Comparison of ENCODE assay signal across 12 cellular contexts in the genomic region with DNA sequence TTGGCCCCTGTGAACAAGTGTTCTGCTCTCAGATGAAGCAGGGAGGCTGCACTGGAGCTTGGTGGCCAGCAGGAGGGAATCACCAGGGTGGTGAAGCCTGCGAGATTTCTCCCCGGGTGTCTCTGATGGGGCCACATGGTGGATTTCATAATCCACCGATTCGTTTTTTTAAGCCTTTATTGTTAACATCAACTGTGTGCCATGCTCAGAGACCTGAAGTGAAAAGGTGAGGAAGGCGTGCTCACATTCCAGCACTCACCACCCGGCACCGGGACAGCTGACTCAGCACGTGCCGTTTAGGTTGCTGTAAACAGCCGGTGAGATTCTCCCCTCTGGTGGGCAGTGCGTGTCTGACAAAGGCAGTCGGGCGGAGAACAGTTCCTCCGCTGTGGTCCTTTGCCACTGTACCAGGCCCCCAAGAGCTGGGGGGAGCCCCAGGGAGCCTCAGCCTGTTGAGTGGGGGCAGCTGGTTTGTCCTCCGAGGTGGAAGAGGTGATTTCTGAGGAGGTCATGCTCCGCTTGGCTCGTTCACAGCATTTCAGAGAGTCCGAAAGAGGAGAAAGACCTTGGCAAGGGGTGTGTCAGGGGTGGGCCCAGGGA. TPM values are rescaled to one million over a fixed set of nuclear protein-coding genes. Genes with fewer than 3 reads are reported as not detected.
DNase-seq lines count a peak whose midpoint lies in the region; ATAC-seq and TF ChIP-seq lines count a peak whose summit lies in the region.
"Had no signal": no experiment of that assay in that cellular context is flagged by ENCODE, and none has a peak within 500 bp of the region (broad histone marks: within the 10 kb centered on the region; RNA-seq: fewer than 3 reads in every experiment).

No MANE protein-coding gene starts in this region.

- no peaks in the 10 kb centered on the region for H3K79me2 ChIP-seq in OCI-LY1 (ENCODE audit: insufficient read depth, low read length)
- no peaks in the 10 kb centered on the region for H3K79me2 ChIP-seq in smooth muscle cell (ENCODE audit: low read depth)

- H3K9me3 ChIP-seq in OCI-LY1 (ENCODE audit: low read length) (no peaks in the 10 kb centered on the region), smooth muscle cell (replicated peaks; ENCODE audit: low read depth) (no peaks in the 10 kb centered on the region)
- H3K9me3 ChIP-seq: vagina had no signal

- H3K4me1 ChIP-seq in OCI-LY1 (ENCODE audit: insufficient read depth, low read length, severe bottlenecking) (peaks cover 20% of the 10 kb centered on the region), smooth muscle cell (ENCODE audit: low read depth) (no peaks in the 10 kb centered on the region)
- H3K4me1 ChIP-seq: vagina had no signal

- H3K27me3 ChIP-seq in OCI-LY1 (ENCODE audit: insufficient read depth, low read length) (no peaks in the 10 kb centered on the region), smooth muscle cell (ENCODE audit: low read depth) (no peaks in the 10 kb centered on the region)
- H3K27me3 ChIP-seq: vagina had no signal

- H3K9ac ChIP-seq in OCI-LY1 (ENCODE audit: low read length) (no peak overlapping the region), smooth muscle cell (ENCODE audit: low read depth) (no peak overlapping the region)

- peak; percentile 53 for DNase-seq in activated CD8-positive, alpha-beta memory T cell treated with anti-CD3 and anti-CD28 coated beads for 24 hours
- DNase-seq in activated CD8-positive, alpha-beta memory T cell treated with anti-CD3 and anti-CD28 coated beads, Interleukin-2, amount 50 U/mL, for 4 hours = no peak
- peak; percentile 58 for DNase-seq in fibroblast of pulmonary artery (ENCODE audit: low read depth)
- no peak for DNase-seq in smooth muscle cell (lab: John Stamatoyannopoulos, UW; ENCODE audit: unreplicated experiment)
- no peak for DNase-seq in NCI-H69 (lab: John Stamatoyannopoulos, UW)
- no peak for DNase-seq in hepatic stellate cell (ENCODE audit: low spot score)
- DNase-seq: ACHN; activated naive CD4-positive, alpha-beta T cell treated with anti-CD3 and anti-CD28 coated beads, Interleukin-2, amount 50 U/mL, for 16 hours; stimulated activated CD4-positive, alpha-beta T cell treated with anti-CD3 and anti-CD28 coated beads, Interleukin-4, amount 100 ng/mL, for 1 hour had no signal

- no peaks in the 10 kb centered on the region for H4K20me1 ChIP-seq in OCI-LY1 (ENCODE audit: insufficient read depth, low read length)
- H4K20me1 ChIP-seq in smooth muscle cell (ENCODE audit: low read depth) = peaks cover 91% of the 10 kb centered on the region

- H3K27ac ChIP-seq in OCI-LY1 (ENCODE audit: low read depth, low read length, poor library complexity, severe bottlenecking) (peak overlapping the region; percentile 24), smooth muscle cell (ENCODE audit: low read depth) (no peak overlapping the region)
- H3K27ac ChIP-seq: vagina had no signal

- TF ChIP-seq CTCF in OCI-LY1 (IDR thresholded peaks at IDR 0.05; ENCODE audit: low read length) = peak; percentile 53
- TF ChIP-seq CTCF in fibroblast of pulmonary artery (IDR thresholded peaks at IDR 0.05; ENCODE audit: low read length, missing control alignments) = peak; percentile 43
- TF ChIP-seq CTCF in smooth muscle cell (IDR thresholded peaks at IDR 0.05; ENCODE audit: borderline replicate concordance, insufficient read depth, poor library complexity, severe bottlenecking) = peak; percentile 17

- WGBS in smooth muscle cell (ENCODE audit: low lambda C conversion rate) = 86% methylated on average over 18 of the region's 18 CpGs

- no peak for ATAC-seq in HG03354 (IDR thresholded peaks at IDR 0.05; ENCODE audit: poor library complexity, severe bottlenecking, unreplicated experiment)

- no peak overlapping the region for H3K4me3 ChIP-seq in OCI-LY1 (ENCODE audit: low read depth, low read length, poor library complexity, severe bottlenecking)
- H3K4me3 ChIP-seq in fibroblast of pulmonary artery (replicated peaks; ENCODE audit: low read depth, low read length) = no peak overlapping the region
- H3K4me3 ChIP-seq in smooth muscle cell = no peak overlapping the region
- H3K4me3 ChIP-seq: vagina had no signal

- H3K9me2 ChIP-seq in OCI-LY1 (ENCODE audit: low read depth, low read length) = no peaks in the 10 kb centered on the region

- H3F3A ChIP-seq in OCI-LY1 (ENCODE audit: insufficient read depth, low read length) (no peaks in the 10 kb centered on the region), smooth muscle cell (ENCODE audit: low read depth) (no peaks in the 10 kb centered on the region)

- H3K36me3 ChIP-seq in OCI-LY1 (ENCODE audit: insufficient read depth, low read length) (peaks cover 42% of the 10 kb centered on the region), smooth muscle cell (ENCODE audit: low read depth) (no peaks in the 10 kb centered on the region)

- H2AFZ ChIP-seq in OCI-LY1 (ENCODE audit: low read length) (no peak overlapping the region), smooth muscle cell (ENCODE audit: low read depth) (no peak overlapping the region)

- no peak overlapping the region for H3K4me2 ChIP-seq in OCI-LY1 (ENCODE audit: low read length)
- H3K4me2 ChIP-seq in smooth muscle cell = no peak overlapping the region

RNA-seq across cellular contexts. Expression of a gene that starts 12.7 kb away (rescaled TPM):
- total RNA-seq in smooth muscle cell = 14.4 and 23.4 TPM in 2 replicates
- polyA plus RNA-seq in smooth muscle cell = 18.2 and 20.8 TPM in 2 replicates

RNA-seq across cellular contexts. Expression of a gene that starts 37.3 kb away (rescaled TPM):
- total RNA-seq in smooth muscle cell = 96.2 and 142 TPM in 2 replicates
- polyA plus RNA-seq in smooth muscle cell = 148 and 166 TPM in 2 replicates

Comparison
In these comparisons a context has a peak if more than half of its experiments do, and no peak if none do; other contexts are left out.
1. DNase-seq: peak in activated CD8-positive, alpha-beta memory T cell treated with anti-CD3 and anti-CD28 coated beads for 24 hours (single experiment) and fibroblast of pulmonary artery (single experiment); none in activated CD8-positive, alpha-beta memory T cell treated with anti-CD3 and anti-CD28 coated beads, Interleukin-2, amount 50 U/mL, for 4 hours (single experiment), smooth muscle cell (single experiment), NCI-H69 (single experiment) and hepatic stellate cell (single experiment).
2. Peak in every context shown above with its lines, with median percentiles within 50 percentile points of each other: CTCF ChIP-seq.